14 cellular contexts compared by ENCODE assay signal in the genomic region with DNA sequence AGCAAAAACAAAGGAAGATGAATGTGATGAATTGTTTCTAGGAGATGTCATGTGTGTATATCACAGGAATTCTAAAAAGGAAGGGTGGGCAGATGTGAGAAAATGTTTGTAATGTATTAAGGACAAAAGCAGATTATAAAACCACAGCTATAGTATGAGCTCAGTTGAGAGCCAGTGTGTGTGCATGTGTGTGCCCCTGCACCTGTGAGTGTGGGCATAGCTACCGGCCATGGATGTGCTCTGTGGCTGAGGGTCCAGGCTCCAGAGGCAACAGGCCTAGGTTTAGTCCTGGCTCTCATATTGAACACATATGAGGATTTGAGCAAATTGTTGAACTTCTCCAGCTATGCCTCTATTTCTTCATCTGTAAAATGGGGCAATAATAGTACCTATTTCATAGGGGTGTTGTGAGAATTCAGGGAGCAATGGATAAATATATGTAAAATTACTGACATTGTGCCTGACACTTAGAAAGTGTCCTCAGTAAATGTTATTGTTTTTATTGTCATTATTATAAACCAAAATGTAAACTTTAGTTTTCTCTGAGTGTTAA.
DNase-seq lines count a peak whose midpoint lies in the region; ATAC-seq and TF ChIP-seq lines count a peak whose summit lies in the region.
"Had no signal": no experiment of that assay in that cellular context is flagged by ENCODE, and none has a peak within 500 bp of the region (broad histone marks: within the 10 kb centered on the region; RNA-seq: fewer than 3 reads in every experiment).

No MANE protein-coding gene starts in this region.

- ATAC-seq in HG03460 (IDR thresholded peaks at IDR 0.05; ENCODE audit: unreplicated experiment), result no peak
- ATAC-seq: CD8-positive, alpha-beta T cell had no signal

- H3K9me3 ChIP-seq in subcutaneous abdominal adipose tissue (ENCODE audit: control insufficient read depth in 5 of 5, low read length in 5 of 5), result no peaks in the 10 kb centered on the region
- H3K9me3 ChIP-seq: SK-N-SH had no signal

- TF ChIP-seq CTCF in KMS-11 (conservative IDR thresholded peaks at IDR 0.05; ENCODE audit: low read depth, low read length) (no peak), glutamatergic neuron (IDR thresholded peaks at IDR 0.05; ENCODE audit: partially characterized antibody, unreplicated experiment) (no peak)

- no peaks in the 10 kb centered on the region for H3K27me3 ChIP-seq in KMS-11 (ENCODE audit: insufficient read depth, low read depth)
- no peaks in the 10 kb centered on the region for H3K27me3 ChIP-seq in subcutaneous abdominal adipose tissue (ENCODE audit: control insufficient read depth in 5 of 5, insufficient read depth in 4 of 5, low read length in 5 of 5)

- H3K4me3 Mint-ChIP-seq in glutamatergic neuron (ENCODE audit: unreplicated experiment), result no peak overlapping the region
- H3K4me3 Mint-ChIP-seq: CD8-positive, alpha-beta T cell; HFFc6 had no signal

- H3K79me2 ChIP-seq in KMS-11 (ENCODE audit: insufficient read depth, low read depth), result no peaks in the 10 kb centered on the region

- H3K36me3 ChIP-seq in KMS-11 (ENCODE audit: insufficient read depth) (no peaks in the 10 kb centered on the region), subcutaneous abdominal adipose tissue (ENCODE audit: control insufficient read depth in 5 of 5, insufficient read depth in 5 of 5, low read length in 5 of 5) (no peaks in the 10 kb centered on the region)

- peaks cover 6% of the 10 kb centered on the region for H3K27me3 Mint-ChIP-seq in glutamatergic neuron (ENCODE audit: unreplicated experiment)

- peaks cover 28% of the 10 kb centered on the region for H3K4me1 Mint-ChIP-seq in glutamatergic neuron (ENCODE audit: low read depth, unreplicated experiment)

- H3K4me2 ChIP-seq in KMS-11, result peak overlapping the region; percentile 73

- H4K20me1 ChIP-seq in KMS-11 (ENCODE audit: insufficient read depth), result no peaks in the 10 kb centered on the region

- no peaks in the 10 kb centered on the region for H3K36me3 Mint-ChIP-seq in glutamatergic neuron (ENCODE audit: unreplicated experiment)

- DNase-seq in RPMI8226, result peak; percentile 74
- DNase-seq in glutamatergic neuron, result no peak
- DNase-seq in NCI-H526 (lab: John Stamatoyannopoulos, UW), result no peak
- DNase-seq in activated effector memory CD4-positive, alpha-beta T cell treated with Interleukin-2 at 50 U/mL for 16 hours, result no peak
- DNase-seq: CD8-positive, alpha-beta T cell; HFFc6; Karpas-422; NCI-H1417; NCI-H2081; NCI-H524 treated with DMSO at 0.1 percent for 48 hours; SK-N-SH had no signal

- H3K27ac Mint-ChIP-seq in glutamatergic neuron (ENCODE audit: unreplicated experiment), result peak overlapping the region; percentile 48
- H3K27ac Mint-ChIP-seq: CD8-positive, alpha-beta T cell; HFFc6 had no signal

- H3K4me3 ChIP-seq in KMS-11 (IDR thresholded peaks at IDR 0.05; ENCODE audit: insufficient read depth, low read depth, low read length) (no peak overlapping the region), subcutaneous abdominal adipose tissue (ENCODE audit: low read depth in 1 of 5, low read length in 5 of 5) (no peak overlapping the region)

- H3K4me1 ChIP-seq in KMS-11 (ENCODE audit: low read depth, poor library complexity, severe bottlenecking), result peaks cover 95% of the 10 kb centered on the region
- peaks cover 13 to 34% (median 29%) of the 10 kb centered on the region in 5 donors for H3K4me1 ChIP-seq in subcutaneous abdominal adipose tissue (ENCODE audit: control insufficient read depth in 5 of 5, insufficient read depth in 5 of 5, low read length in 5 of 5)

- H3K27ac ChIP-seq in KMS-11, result peak overlapping the region; percentile 89
- peak overlapping the region; percentile 49 for H3K27ac ChIP-seq in subcutaneous abdominal adipose tissue (ENCODE audit: low read depth, low read length)

- H3K9me3 Mint-ChIP-seq in glutamatergic neuron (ENCODE audit: unreplicated experiment), result peaks cover 5% of the 10 kb centered on the region
- H3K9me3 Mint-ChIP-seq: CD8-positive, alpha-beta T cell; HFFc6 had no signal

- H2AFZ ChIP-seq in KMS-11 (ENCODE audit: low read depth), result 0 out of 2 replicates have a peak overlapping the region, but pooled peaks have one; percentile 6

- H3K9ac ChIP-seq in KMS-11, result peak overlapping the region; percentile 54
- H3K9ac ChIP-seq in subcutaneous abdominal adipose tissue (ENCODE audit: low read length in 5 of 5), result no peak overlapping the region
